18 cellular contexts compared by ENCODE assay signal in the genomic region with DNA sequence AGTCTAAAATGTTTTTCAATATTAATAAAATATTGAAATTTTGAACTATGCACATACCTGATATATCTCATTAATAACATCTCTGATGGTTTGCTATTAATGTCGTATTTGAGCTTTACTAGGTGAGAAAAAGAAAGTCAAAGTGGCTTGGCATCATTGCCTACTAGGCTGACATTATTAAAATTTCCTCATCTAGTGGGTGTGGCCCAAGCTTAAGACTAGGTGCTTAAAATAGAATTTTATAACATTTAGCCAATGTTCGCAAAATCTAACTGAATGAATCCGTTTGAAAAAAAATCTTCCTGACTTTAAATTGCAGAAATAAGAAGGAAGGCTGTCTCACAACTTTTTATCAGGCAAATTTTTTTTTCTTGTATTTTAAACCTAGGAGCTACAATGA. TPM values are rescaled to one million over a fixed set of nuclear protein-coding genes. Genes with fewer than 3 reads are reported as not detected.
DNase-seq lines count a peak whose midpoint lies in the region; ATAC-seq, FAIRE-seq and TF ChIP-seq lines count a peak whose summit lies in the region.
"Had no signal": no experiment of that assay in that cellular context is flagged by ENCODE, and none has a peak within 500 bp of the region (broad histone marks: within the 10 kb centered on the region; RNA-seq: fewer than 3 reads in every experiment).

No MANE protein-coding gene starts in this region.

- TF ChIP-seq POLR2A in testis (IDR thresholded peaks at IDR 0.05) = no peak

- H3K27me3 ChIP-seq in heart right ventricle = no peaks in the 10 kb centered on the region
- no peaks in the 10 kb centered on the region for H3K27me3 ChIP-seq in mesenchymal stem cell (ENCODE audit: control insufficient read depth in 1 of 2, insufficient read depth in 1 of 2, low read length in 2 of 2)
- no peaks in the 10 kb centered on the region for H3K27me3 ChIP-seq in tibial artery
- no peaks in the 10 kb centered on the region for H3K27me3 ChIP-seq in testis

- H4K91ac ChIP-seq in mesenchymal stem cell (ENCODE audit: low read length) = no peak overlapping the region

- no peak overlapping the region for H4K8ac ChIP-seq in mesenchymal stem cell (ENCODE audit: low read length)

- H2AK5ac ChIP-seq in mesenchymal stem cell (ENCODE audit: low read length, severe bottlenecking) = no peak overlapping the region

- 73 to 74% methylated on average over 3 of the region's 3 CpGs for WGBS in heart right ventricle, 2 donors
- 83% methylated on average over 1 of the region's 3 CpGs for WGBS in mesenchymal stem cell
- 79 to 80% methylated on average over 3 of the region's 3 CpGs for WGBS in testis, 2 donors

- H3K27ac ChIP-seq in heart right ventricle (peak overlapping the region in 2 of 10 donors; percentile 31 to 39), mesenchymal stem cell (ENCODE audit: low read length, poor library complexity, severe bottlenecking) (no peak overlapping the region), tibial artery (peak overlapping the region; percentile 5 to 31), testis (no peak overlapping the region)
- H3K27ac ChIP-seq: 22Rv1, A549, C4-2B had no signal

- no peak overlapping the region for H3K4ac ChIP-seq in mesenchymal stem cell (ENCODE audit: low read depth in 1 of 2, low read length in 2 of 2)

- intact Hi-C loops in Right ventricle myocardium superior (cut with DNase I) (no loop called here), heart right ventricle (cut with DNase I) (no loop called here), tibial artery (cut with DNase I; ENCODE audit: low total_unique reads) (no loop called here), testis (cut with DNase I; ENCODE audit: low total_unique reads) (no loop called here)

- no peak overlapping the region for H3K23ac ChIP-seq in mesenchymal stem cell (ENCODE audit: low read length in 2 of 2)

- peak; percentile 48 for FAIRE-seq in endometrium (lab: Jason Lieb, UNC)
- FAIRE-seq: A549, D721Med, H1, HepG2 had no signal

- H3K18ac ChIP-seq in mesenchymal stem cell (ENCODE audit: low read depth in 1 of 2, low read length in 2 of 2) = no peak overlapping the region

- DNase-seq in Right ventricle myocardium superior = no peak
- no peak for DNase-seq in heart right ventricle
- no peak for DNase-seq in mesenchymal stem cell
- DNase-seq in tibial artery = no peak
- no peak for DNase-seq in testis
- DNase-seq: AML-193; Caco-2; CD4-positive, alpha-beta T cell; GDM1; H9 had no signal

- H3K4me3 ChIP-seq in heart right ventricle (no peak overlapping the region), mesenchymal stem cell (ENCODE audit: insufficient read depth in 1 of 2, low read depth in 1 of 2, low read length in 2 of 2) (no peak overlapping the region), tibial artery (no peak overlapping the region), testis (no peak overlapping the region)
- H3K4me3 ChIP-seq: A549 had no signal

- H3K9ac ChIP-seq in mesenchymal stem cell (ENCODE audit: low read length) = peak overlapping the region; percentile 30

- H3K9me3 ChIP-seq in heart right ventricle = no peaks in the 10 kb centered on the region
- H3K9me3 ChIP-seq in mesenchymal stem cell (ENCODE audit: control insufficient read depth, low read length) = no peaks in the 10 kb centered on the region
- H3K9me3 ChIP-seq in tibial artery = no peaks in the 10 kb centered on the region
- H3K9me3 ChIP-seq in testis = no peaks in the 10 kb centered on the region
- H3K9me3 ChIP-seq: A549, Caco-2 had no signal

- no peak overlapping the region for H2BK120ac ChIP-seq in mesenchymal stem cell (ENCODE audit: low read depth, low read length)

- H3K36me3 ChIP-seq in heart right ventricle (no peaks in the 10 kb centered on the region), mesenchymal stem cell (ENCODE audit: control insufficient read depth in 1 of 2, insufficient read depth in 2 of 2, low read depth in 1 of 2, low read length in 2 of 2) (peaks cover 0 to 24% of the 10 kb centered on the region in 2 experiments), tibial artery (no peaks in the 10 kb centered on the region), testis (ENCODE audit: low read depth, missing control alignments) (no peaks in the 10 kb centered on the region)

- TF ChIP-seq CTCF in heart right ventricle (IDR thresholded peaks at IDR 0.05) (no peak), tibial artery (IDR thresholded peaks at IDR 0.05) (no peak), testis (IDR thresholded peaks at IDR 0.05) (no peak)

- no peak overlapping the region for H3K14ac ChIP-seq in mesenchymal stem cell (ENCODE audit: low read length in 2 of 2)

- no peak overlapping the region for H2BK15ac ChIP-seq in mesenchymal stem cell (ENCODE audit: low read depth, poor library complexity, severe bottlenecking)

- peak; percentile 43 for ATAC-seq in Right ventricle myocardium superior (ENCODE audit: poor library complexity)
- no peak for ATAC-seq in heart right ventricle
- ATAC-seq in GM21717 (IDR thresholded peaks at IDR 0.05; ENCODE audit: unreplicated experiment) = no peak
- ATAC-seq: A549, HepG2 had no signal

- no peak overlapping the region for H3K4me2 ChIP-seq in mesenchymal stem cell (ENCODE audit: low read length, poor library complexity, severe bottlenecking)
- H3K4me2 ChIP-seq: A549 had no signal

- no peak overlapping the region for H2BK12ac ChIP-seq in mesenchymal stem cell (ENCODE audit: low read length in 2 of 2)

- H3K4me1 ChIP-seq in heart right ventricle (no peaks in the 10 kb centered on the region), mesenchymal stem cell (ENCODE audit: control insufficient read depth, insufficient read depth, low read depth, low read length) (no peaks in the 10 kb centered on the region), tibial artery (peaks cover 0 to 17% (median 4%) of the 10 kb centered on the region in 4 donors), testis (no peaks in the 10 kb centered on the region)
- H3K4me1 ChIP-seq: A549, Caco-2 had no signal

- H3K79me1 ChIP-seq in mesenchymal stem cell (replicated peaks; ENCODE audit: low read length, poor library complexity, severe bottlenecking) = no peaks in the 10 kb centered on the region

- no peak overlapping the region for H2AFZ ChIP-seq in mesenchymal stem cell (ENCODE audit: low read depth, low read length)

- H2BK5ac ChIP-seq in mesenchymal stem cell (ENCODE audit: low read depth, low read length, poor library complexity, severe bottlenecking) = no peak overlapping the region

RNA-seq across cellular contexts. Expression of gene ABI3BP, which starts 46.1 kb away (rescaled TPM):
- total RNA-seq in Right ventricle myocardium superior (28.8 TPM), heart right ventricle (10 to 100 TPM; 19.6 to 90.2 (median 28.4) TPM), testis (10 to 100 TPM in 1 of 2 donors, 1 to 10 TPM in 1; 8.7 to 25.0 TPM)
- polyA plus RNA-seq in heart right ventricle (10 to 100 TPM; 11.7 to 20.0 TPM), testis (ENCODE audit: insufficient read depth, low read depth, low replicate concordance) (58.2 TPM)
- polyA plus RNA-seq in mesenchymal stem cell (2013, experiment 1 of 2) = 1.5 TPM
- polyA plus RNA-seq in mesenchymal stem cell (2013, experiment 2 of 2) = 1.2 TPM
- total RNA-seq: Caco-2; CD4-positive, alpha-beta T cell; HepG2 had no signal
- polyA plus RNA-seq: HepG2 had no signal

Comparison
In these comparisons a context has a peak if more than half of its experiments do, and no peak if none do; other contexts are left out.
1. H3K27ac ChIP-seq: peak in tibial artery (2 of 2); none in mesenchymal stem cell (single experiment) and testis (0 of 2).